Comparison of ENCODE assay signal across 13 cellular contexts in the genomic region with DNA sequence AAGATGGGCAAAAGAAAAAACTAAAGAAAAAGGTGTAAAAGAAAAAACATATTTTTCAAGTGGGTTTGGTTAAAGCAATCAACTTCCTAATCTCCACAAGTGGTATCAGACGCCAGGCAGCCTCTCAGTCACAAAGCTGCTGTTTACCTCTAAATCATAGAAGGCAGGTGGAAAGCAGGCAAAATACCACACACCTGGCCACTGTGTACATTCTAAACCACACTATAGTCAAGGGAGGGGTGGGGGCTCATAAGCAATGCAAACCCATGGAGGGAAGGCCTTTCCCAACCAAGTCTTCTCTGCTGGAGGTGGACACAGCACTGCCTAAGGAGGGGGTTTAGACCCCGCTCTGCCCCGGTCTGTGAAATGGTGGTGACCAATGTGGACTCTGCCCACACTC.
DNase-seq lines count a peak whose midpoint lies in the region; ATAC-seq lines count a peak whose summit lies in the region.
"Had no signal": no experiment of that assay in that cellular context is flagged by ENCODE, and none has a peak within 500 bp of the region (broad histone marks: within the 10 kb centered on the region; RNA-seq: fewer than 3 reads in every experiment).

No MANE protein-coding gene starts in this region.

- peaks cover 72% of the 10 kb centered on the region for H3K4me1 Mint-ChIP-seq in dendritic cell treated with granulocyte-macrophage colony-stimulating factor and Interleukin-4, amounts not matched to agents 40 ng/mL and 50 ng/mL, for 4 days (ENCODE audit: low read depth)

- DNase-seq in DMS153 (lab: John Stamatoyannopoulos, UW) (peak; percentile 94), NCI-H1436 (lab: John Stamatoyannopoulos, UW) (peak; percentile 89), NCI-H526 (lab: John Stamatoyannopoulos, UW) (peak; percentile 81 to 93), NCI-H1694 treated with DMSO at 0.1 percent for 48 hours (lab: John Stamatoyannopoulos, UW) (no peak)
- DNase-seq: activated CD8-positive, alpha-beta memory T cell treated with anti-CD3 and anti-CD28 coated beads, Interleukin-2, amount 10 ng/mL, durations not matched to agents 7 days and 5 days; cerebellar nuclear complex; stimulated activated naive CD4-positive, alpha-beta T cell treated with Interleukin-2 at 50 U/mL for 16 hours had no signal

- no peaks in the 10 kb centered on the region for H3K36me3 Mint-ChIP-seq in dendritic cell treated with granulocyte-macrophage colony-stimulating factor and Interleukin-4, amounts not matched to agents 40 ng/mL and 50 ng/mL, for 4 days (ENCODE audit: low read depth)
- H3K36me3 Mint-ChIP-seq: activated naive CD4-positive, alpha-beta T cell treated with anti-CD3 and anti-CD28 coated beads, Interleukin-2, amount 50 U/mL, for 24 hours; IgD-negative memory B cell had no signal

- H3K4me3 Mint-ChIP-seq in dendritic cell treated with granulocyte-macrophage colony-stimulating factor and Interleukin-4, amounts not matched to agents 40 ng/mL and 50 ng/mL, for 4 days, result no peak overlapping the region
- H3K4me3 Mint-ChIP-seq: activated CD8-positive, alpha-beta memory T cell treated with anti-CD3 and anti-CD28 coated beads, Interleukin-2, amount 10 ng/mL, durations not matched to agents 7 days and 5 days; activated naive CD4-positive, alpha-beta T cell treated with anti-CD3 and anti-CD28 coated beads, Interleukin-2, amount 50 U/mL, for 24 hours; IgD-negative memory B cell had no signal

- intact Hi-C loops in dendritic cell treated with granulocyte-macrophage colony-stimulating factor and Interleukin-4, amounts not matched to agents 40 ng/mL and 50 ng/mL, for 4 days (cut with micrococcal nuclease), result loop anchor here (5.0 kb wide), 1 partner anchor 71 kb away; no protein-coding TSS in a partner anchor

- H3K9me3 Mint-ChIP-seq in dendritic cell treated with granulocyte-macrophage colony-stimulating factor and Interleukin-4, amounts not matched to agents 40 ng/mL and 50 ng/mL, for 4 days, result no peaks in the 10 kb centered on the region
- H3K9me3 Mint-ChIP-seq: activated naive CD4-positive, alpha-beta T cell treated with anti-CD3 and anti-CD28 coated beads, Interleukin-2, amount 50 U/mL, for 24 hours; IgD-negative memory B cell had no signal

- H3K27me3 Mint-ChIP-seq in dendritic cell treated with granulocyte-macrophage colony-stimulating factor and Interleukin-4, amounts not matched to agents 40 ng/mL and 50 ng/mL, for 4 days, result peaks cover 17% of the 10 kb centered on the region
- H3K27me3 Mint-ChIP-seq: activated CD8-positive, alpha-beta memory T cell treated with anti-CD3 and anti-CD28 coated beads, Interleukin-2, amount 10 ng/mL, durations not matched to agents 7 days and 5 days; activated naive CD4-positive, alpha-beta T cell treated with anti-CD3 and anti-CD28 coated beads, Interleukin-2, amount 50 U/mL, for 24 hours had no signal

- ATAC-seq in GM21381 (IDR thresholded peaks at IDR 0.05; ENCODE audit: unreplicated experiment) (no peak), HG02938 (IDR thresholded peaks at IDR 0.05; ENCODE audit: unreplicated experiment) (no peak), GM19328 (IDR thresholded peaks at IDR 0.05; ENCODE audit: unreplicated experiment) (no peak)
- ATAC-seq: activated CD8-positive, alpha-beta memory T cell treated with anti-CD3 and anti-CD28 coated beads, Interleukin-2, amount 10 ng/mL, durations not matched to agents 7 days and 5 days had no signal

- peak overlapping the region; percentile 45 for H3K27ac Mint-ChIP-seq in dendritic cell treated with granulocyte-macrophage colony-stimulating factor and Interleukin-4, amounts not matched to agents 40 ng/mL and 50 ng/mL, for 4 days
- H3K27ac Mint-ChIP-seq: activated CD8-positive, alpha-beta memory T cell treated with anti-CD3 and anti-CD28 coated beads, Interleukin-2, amount 10 ng/mL, durations not matched to agents 7 days and 5 days; activated naive CD4-positive, alpha-beta T cell treated with anti-CD3 and anti-CD28 coated beads, Interleukin-2, amount 50 U/mL, for 24 hours; IgD-negative memory B cell had no signal
